ENCODE assay signal across 8 cellular contexts in genomic region chr19:9917322-9917721, GRCh38. TPM values are rescaled to one million over a fixed set of nuclear protein-coding genes. Genes with fewer than 3 reads are reported as not detected.
A peak's percentile ranks its signal among the peaks of the same experiment; 100 is the strongest.
DNase-seq lines count a peak whose midpoint lies in the region; ATAC-seq and FAIRE-seq lines count a peak whose summit lies in the region.

No MANE protein-coding gene starts in this region.

- in situ Hi-C loops in T47D (cut with HindIII; ENCODE audit: low pct_unique_long_range_greater_than_20kb, low sequenced_read_pairs) = no loop called here

- no peak for FAIRE-seq in frontal cortex (lab: Jason Lieb, UNC)

- peak; percentile 81 for DNase-seq in DMS 273 (lab: John Stamatoyannopoulos, UW; ENCODE audit: unreplicated experiment)
- no peak for DNase-seq in DMS 273 treated with DMSO at 0.1 percent for 48 hours (lab: John Stamatoyannopoulos, UW)
- peak; percentile 58 for DNase-seq in NCI-H460 (ENCODE audit: extremely low read depth, low read depth)
- DNase-seq in T47D (ENCODE audit: low read depth in 1 of 2, low spot score in 1 of 2) = peak; percentile 73 to 80
- DNase-seq in medulla oblongata (ENCODE audit: extremely low spot score) = peak; percentile 69
- no peak for DNase-seq in frontal cortex (ENCODE audit: low spot score in 2 of 2)

- no peak for ATAC-seq in GM21423 (IDR thresholded peaks at IDR 0.05; ENCODE audit: unreplicated experiment)
- no peak for ATAC-seq in GM21360 (IDR thresholded peaks at IDR 0.05; ENCODE audit: unreplicated experiment)

RNA-seq across cellular contexts. Expression of gene OLFM2, which starts 19.0 kb away (rescaled TPM):
- total RNA-seq in NCI-H460 (2014; rRNA removed; shearing (Covaris generic)) = 1.0 and 1.6 TPM in 2 replicates
- polyA plus RNA-seq in NCI-H460 (2014; cell fraction: nucleus; rRNA removed) = 2.9 and 3.4 TPM in 2 replicates
- total RNA-seq in frontal cortex = 86.4 TPM

Comparison
In these comparisons a context has a peak if more than half of its experiments do, and no peak if none do; other contexts are left out.
1. DNase-seq: peak in DMS 273 (single experiment), NCI-H460 (single experiment), T47D (2 of 2) and medulla oblongata (single experiment); none in DMS 273 treated with DMSO at 0.1 percent for 48 hours (single experiment) and frontal cortex (0 of 2).
2. RNA of gene OLFM2, which starts 19.0 kb away (total RNA-seq): 86.4 TPM in frontal cortex (single experiment); 1.0 to 1.6 TPM in NCI-H460; every median in the first group is over 10 times any median in the second.